In genomic region chr17:39754161-39754957, GRCh38 we compare ENCODE assay signal across 1 cellular context.
TF ChIP-seq lines count a peak whose summit lies in the region.

No MANE protein-coding gene starts in this region.

TF ChIP-seq in K562, 482 proteins besides CTCF, POLR2A, EP300 and RAD21 (continued from another document and continues in another):
- no peak for TF ChIP-seq ZBTB34 (CRISPR knock-in tag; IDR thresholded peaks at IDR 0.05)
- no peak for TF ChIP-seq ZNF584 (CRISPR knock-in tag; IDR thresholded peaks at IDR 0.05; ENCODE audit: low read depth)
- TF ChIP-seq, protein P1, sequence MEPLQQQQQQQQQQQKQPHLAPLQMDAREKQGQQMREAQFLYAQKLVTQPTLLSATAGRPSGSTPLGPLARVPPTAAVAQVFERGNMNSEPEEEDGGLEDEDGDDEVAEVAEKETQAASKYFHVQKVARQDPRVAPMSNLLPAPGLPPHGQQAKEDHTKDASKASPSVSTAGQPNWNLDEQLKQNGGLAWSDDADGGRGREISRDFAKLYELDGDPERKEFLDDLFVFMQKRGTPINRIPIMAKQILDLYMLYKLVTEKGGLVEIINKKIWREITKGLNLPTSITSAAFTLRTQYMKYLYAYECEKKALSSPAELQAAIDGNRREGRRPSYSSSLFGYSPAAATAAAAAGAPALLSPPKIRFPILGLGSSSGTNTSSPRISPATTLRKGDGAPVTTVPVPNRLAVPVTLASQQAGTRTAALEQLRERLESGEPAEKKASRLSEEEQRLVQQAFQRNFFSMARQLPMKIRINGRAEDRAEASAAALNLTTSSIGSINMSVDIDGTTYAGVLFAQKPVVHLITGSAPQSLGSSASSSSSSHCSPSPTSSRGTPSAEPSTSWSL (CRISPR knock-in tag; IDR thresholded peaks at IDR 0.05; ENCODE audit: borderline replicate concordance): peak; percentile 73; the same call in 1 of the 2 replicates
- no peak; the same call in 1 of the 2 replicates for TF ChIP-seq SAFB (IDR thresholded peaks at IDR 0.05; ENCODE audit: borderline replicate concordance, low read depth, low read length)
- TF ChIP-seq ZNF347 (CRISPR knock-in tag; IDR thresholded peaks at IDR 0.05; ENCODE audit: low read depth): no peak
- TF ChIP-seq RBM39 (optimal IDR thresholded peaks at IDR 0.05; ENCODE audit: low read depth, low read length): no peak
- no peak for TF ChIP-seq RAD51 (IDR thresholded peaks at IDR 0.05; ENCODE audit: borderline replicate concordance, low read depth)
- TF ChIP-seq ZNF780A (CRISPR knock-in tag; IDR thresholded peaks at IDR 0.05): no peak
- TF ChIP-seq, protein P2, sequence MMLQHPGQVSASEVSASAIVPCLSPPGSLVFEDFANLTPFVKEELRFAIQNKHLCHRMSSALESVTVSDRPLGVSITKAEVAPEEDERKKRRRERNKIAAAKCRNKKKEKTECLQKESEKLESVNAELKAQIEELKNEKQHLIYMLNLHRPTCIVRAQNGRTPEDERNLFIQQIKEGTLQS (IDR thresholded peaks at IDR 0.05): no peak
- TF ChIP-seq, protein P2 (CRISPR knock-in tag; conservative IDR thresholded peaks at IDR 0.05): no peak; the same call in 1 of the 2 replicates
- TF ChIP-seq BDP1 (IDR thresholded peaks at IDR 0.05; ENCODE audit: insufficient read depth, insufficient read length): no peak
- TF ChIP-seq MITF (IDR thresholded peaks at IDR 0.05): no peak
- TF ChIP-seq, protein P3, sequence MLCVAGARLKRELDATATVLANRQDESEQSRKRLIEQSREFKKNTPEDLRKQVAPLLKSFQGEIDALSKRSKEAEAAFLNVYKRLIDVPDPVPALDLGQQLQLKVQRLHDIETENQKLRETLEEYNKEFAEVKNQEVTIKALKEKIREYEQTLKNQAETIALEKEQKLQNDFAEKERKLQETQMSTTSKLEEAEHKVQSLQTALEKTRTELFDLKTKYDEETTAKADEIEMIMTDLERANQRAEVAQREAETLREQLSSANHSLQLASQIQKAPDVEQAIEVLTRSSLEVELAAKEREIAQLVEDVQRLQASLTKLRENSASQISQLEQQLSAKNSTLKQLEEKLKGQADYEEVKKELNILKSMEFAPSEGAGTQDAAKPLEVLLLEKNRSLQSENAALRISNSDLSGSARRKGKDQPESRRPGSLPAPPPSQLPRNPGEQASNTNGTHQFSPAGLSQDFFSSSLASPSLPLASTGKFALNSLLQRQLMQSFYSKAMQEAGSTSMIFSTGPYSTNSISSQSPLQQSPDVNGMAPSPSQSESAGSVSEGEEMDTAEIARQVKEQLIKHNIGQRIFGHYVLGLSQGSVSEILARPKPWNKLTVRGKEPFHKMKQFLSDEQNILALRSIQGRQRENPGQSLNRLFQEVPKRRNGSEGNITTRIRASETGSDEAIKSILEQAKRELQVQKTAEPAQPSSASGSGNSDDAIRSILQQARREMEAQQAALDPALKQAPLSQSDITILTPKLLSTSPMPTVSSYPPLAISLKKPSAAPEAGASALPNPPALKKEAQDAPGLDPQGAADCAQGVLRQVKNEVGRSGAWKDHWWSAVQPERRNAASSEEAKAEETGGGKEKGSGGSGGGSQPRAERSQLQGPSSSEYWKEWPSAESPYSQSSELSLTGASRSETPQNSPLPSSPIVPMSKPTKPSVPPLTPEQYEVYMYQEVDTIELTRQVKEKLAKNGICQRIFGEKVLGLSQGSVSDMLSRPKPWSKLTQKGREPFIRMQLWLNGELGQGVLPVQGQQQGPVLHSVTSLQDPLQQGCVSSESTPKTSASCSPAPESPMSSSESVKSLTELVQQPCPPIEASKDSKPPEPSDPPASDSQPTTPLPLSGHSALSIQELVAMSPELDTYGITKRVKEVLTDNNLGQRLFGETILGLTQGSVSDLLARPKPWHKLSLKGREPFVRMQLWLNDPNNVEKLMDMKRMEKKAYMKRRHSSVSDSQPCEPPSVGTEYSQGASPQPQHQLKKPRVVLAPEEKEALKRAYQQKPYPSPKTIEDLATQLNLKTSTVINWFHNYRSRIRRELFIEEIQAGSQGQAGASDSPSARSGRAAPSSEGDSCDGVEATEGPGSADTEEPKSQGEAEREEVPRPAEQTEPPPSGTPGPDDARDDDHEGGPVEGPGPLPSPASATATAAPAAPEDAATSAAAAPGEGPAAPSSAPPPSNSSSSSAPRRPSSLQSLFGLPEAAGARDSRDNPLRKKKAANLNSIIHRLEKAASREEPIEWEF (CRISPR knock-in tag; IDR thresholded peaks at IDR 0.05): no peak
- no peak for TF ChIP-seq LEF1 (IDR thresholded peaks at IDR 0.05)
- TF ChIP-seq ZNF589 (CRISPR knock-in tag; IDR thresholded peaks at IDR 0.05; ENCODE audit: low read depth): peak; percentile 86
- TF ChIP-seq ZFX (CRISPR knock-in tag; IDR thresholded peaks at IDR 0.05): peak; percentile 96
- no peak; a peak in 1 of 4 replicates for TF ChIP-seq UBTF (IDR thresholded peaks at IDR 0.05; ENCODE audit: borderline replicate concordance in 1 of 2, low read depth in 2 of 2, low read length in 2 of 2)
- 0 out of 2 replicates have a peak, but pooled peaks have one; percentile 44 for TF ChIP-seq ZBED1 (IDR thresholded peaks at IDR 0.05)
- TF ChIP-seq, protein P4, sequence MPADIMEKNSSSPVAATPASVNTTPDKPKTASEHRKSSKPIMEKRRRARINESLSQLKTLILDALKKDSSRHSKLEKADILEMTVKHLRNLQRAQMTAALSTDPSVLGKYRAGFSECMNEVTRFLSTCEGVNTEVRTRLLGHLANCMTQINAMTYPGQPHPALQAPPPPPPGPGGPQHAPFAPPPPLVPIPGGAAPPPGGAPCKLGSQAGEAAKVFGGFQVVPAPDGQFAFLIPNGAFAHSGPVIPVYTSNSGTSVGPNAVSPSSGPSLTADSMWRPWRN (IDR thresholded peaks at IDR 0.05; ENCODE audit: low read depth): no peak
- no peak for TF ChIP-seq POLR2H (tag; IDR thresholded peaks at IDR 0.05; ENCODE audit: low read depth)
- TF ChIP-seq PURB (CRISPR knock-in tag; IDR thresholded peaks at IDR 0.05; ENCODE audit: low read depth): no peak
- no peak for TF ChIP-seq MTF1 (CRISPR knock-in tag; IDR thresholded peaks at IDR 0.05; ENCODE audit: borderline replicate concordance)
- TF ChIP-seq TCF3 (CRISPR knock-in tag; IDR thresholded peaks at IDR 0.05): no peak
- TF ChIP-seq, protein P5, sequence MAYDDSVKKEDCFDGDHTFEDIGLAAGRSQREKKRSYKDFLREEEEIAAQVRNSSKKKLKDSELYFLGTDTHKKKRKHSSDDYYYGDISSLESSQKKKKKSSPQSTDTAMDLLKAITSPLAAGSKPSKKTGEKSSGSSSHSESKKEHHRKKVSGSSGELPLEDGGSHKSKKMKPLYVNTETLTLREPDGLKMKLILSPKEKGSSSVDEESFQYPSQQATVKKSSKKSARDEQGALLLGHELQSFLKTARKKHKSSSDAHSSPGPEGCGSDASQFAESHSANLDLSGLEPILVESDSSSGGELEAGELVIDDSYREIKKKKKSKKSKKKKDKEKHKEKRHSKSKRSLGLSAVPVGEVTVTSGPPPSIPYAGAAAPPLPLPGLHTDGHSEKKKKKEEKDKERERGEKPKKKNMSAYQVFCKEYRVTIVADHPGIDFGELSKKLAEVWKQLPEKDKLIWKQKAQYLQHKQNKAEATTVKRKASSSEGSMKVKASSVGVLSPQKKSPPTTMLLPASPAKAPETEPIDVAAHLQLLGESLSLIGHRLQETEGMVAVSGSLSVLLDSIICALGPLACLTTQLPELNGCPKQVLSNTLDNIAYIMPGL (CRISPR knock-in tag; IDR thresholded peaks at IDR 0.05): peak; percentile 86
- TF ChIP-seq FOXO4 (CRISPR knock-in tag; IDR thresholded peaks at IDR 0.05): no peak
- no peak for TF ChIP-seq HCFC1 (IDR thresholded peaks at IDR 0.05; ENCODE audit: low read depth, low read length)
- TF ChIP-seq ZNF324 (CRISPR knock-in tag; IDR thresholded peaks at IDR 0.05): no peak
- TF ChIP-seq MIER1 (IDR thresholded peaks at IDR 0.05; ENCODE audit: low read depth): no peak
- no peak for TF ChIP-seq BRF1 (IDR thresholded peaks at IDR 0.05; ENCODE audit: borderline replicate concordance, extremely low read depth, insufficient read length)
- TF ChIP-seq MAX (CRISPR knock-in tag; IDR thresholded peaks at IDR 0.05): peak; percentile 70
- peak; percentile 29 for TF ChIP-seq TAF1 (IDR thresholded peaks at IDR 0.05; ENCODE audit: control insufficient read depth, extremely low read depth, insufficient read depth, low read length, severe bottlenecking)
- no peak for TF ChIP-seq ZNF431 (CRISPR knock-in tag; IDR thresholded peaks at IDR 0.05)
- no peak for TF ChIP-seq ZNF785 (CRISPR knock-in tag; IDR thresholded peaks at IDR 0.05)
- TF ChIP-seq ZBTB5 (IDR thresholded peaks at IDR 0.05): no peak
- peak; percentile 99; the same call in 1 of the 2 replicates for TF ChIP-seq RBM34 (IDR thresholded peaks at IDR 0.05; ENCODE audit: borderline replicate concordance, insufficient read depth, low read length)
- TF ChIP-seq, protein P6, sequence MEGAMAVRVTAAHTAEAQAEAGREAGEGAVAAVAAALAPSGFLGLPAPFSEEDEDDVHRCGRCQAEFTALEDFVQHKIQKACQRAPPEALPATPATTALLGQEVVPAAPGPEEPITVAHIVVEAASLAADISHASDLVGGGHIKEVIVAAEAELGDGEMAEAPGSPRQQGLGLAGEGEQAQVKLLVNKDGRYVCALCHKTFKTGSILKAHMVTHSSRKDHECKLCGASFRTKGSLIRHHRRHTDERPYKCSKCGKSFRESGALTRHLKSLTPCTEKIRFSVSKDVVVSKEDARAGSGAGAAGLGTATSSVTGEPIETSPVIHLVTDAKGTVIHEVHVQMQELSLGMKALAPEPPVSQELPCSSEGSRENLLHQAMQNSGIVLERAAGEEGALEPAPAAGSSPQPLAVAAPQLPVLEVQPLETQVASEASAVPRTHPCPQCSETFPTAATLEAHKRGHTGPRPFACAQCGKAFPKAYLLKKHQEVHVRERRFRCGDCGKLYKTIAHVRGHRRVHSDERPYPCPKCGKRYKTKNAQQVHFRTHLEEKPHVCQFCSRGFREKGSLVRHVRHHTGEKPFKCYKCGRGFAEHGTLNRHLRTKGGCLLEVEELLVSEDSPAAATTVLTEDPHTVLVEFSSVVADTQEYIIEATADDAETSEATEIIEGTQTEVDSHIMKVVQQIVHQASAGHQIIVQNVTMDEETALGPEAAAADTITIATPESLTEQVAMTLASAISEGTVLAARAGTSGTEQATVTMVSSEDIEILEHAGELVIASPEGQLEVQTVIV (CRISPR knock-in tag; IDR thresholded peaks at IDR 0.05; ENCODE audit: borderline replicate concordance): no peak
